In the genomic region with DNA sequence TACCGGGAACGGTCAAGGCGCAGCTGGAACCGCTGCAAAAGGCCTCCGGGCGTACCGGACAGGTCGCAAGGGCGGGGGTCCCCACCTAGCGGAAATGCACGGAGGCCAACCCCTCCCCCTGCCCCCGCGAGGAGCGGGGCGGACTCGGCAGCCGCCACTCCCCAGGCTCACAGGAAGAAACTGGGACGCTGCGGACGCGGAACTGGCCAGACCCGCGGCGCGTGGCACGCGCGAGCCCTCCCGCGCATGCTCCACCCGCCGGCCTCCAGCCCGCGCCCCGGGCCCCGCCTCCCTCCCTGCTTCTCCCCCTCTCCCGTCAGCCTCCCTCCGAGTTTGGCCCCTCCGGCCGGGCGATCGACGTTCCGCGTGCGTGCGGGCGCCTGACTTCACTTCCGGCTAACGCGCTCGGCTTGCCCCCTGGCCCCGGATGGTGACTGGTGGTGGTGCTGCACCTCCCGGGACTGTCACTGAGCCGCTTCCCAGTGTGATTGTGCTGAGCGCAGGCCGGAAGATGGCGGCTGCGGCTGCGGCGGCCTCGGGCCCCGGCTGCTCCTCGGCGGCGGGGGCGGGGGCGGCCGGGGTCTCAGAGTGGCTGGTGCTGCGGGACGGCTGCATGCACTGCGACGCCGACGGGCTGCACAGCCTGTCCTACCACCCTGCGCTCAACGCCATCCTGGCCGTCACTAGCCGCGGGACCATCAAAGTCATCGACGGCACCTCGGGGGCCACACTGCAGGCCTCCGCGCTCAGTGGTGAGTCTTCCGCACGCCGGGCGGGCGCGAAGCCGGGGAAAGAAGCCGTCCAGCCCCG, we compare ENCODE assay signal across 1 cellular context.
TF ChIP-seq lines count a peak whose summit lies in the region.

A gene with protein sequence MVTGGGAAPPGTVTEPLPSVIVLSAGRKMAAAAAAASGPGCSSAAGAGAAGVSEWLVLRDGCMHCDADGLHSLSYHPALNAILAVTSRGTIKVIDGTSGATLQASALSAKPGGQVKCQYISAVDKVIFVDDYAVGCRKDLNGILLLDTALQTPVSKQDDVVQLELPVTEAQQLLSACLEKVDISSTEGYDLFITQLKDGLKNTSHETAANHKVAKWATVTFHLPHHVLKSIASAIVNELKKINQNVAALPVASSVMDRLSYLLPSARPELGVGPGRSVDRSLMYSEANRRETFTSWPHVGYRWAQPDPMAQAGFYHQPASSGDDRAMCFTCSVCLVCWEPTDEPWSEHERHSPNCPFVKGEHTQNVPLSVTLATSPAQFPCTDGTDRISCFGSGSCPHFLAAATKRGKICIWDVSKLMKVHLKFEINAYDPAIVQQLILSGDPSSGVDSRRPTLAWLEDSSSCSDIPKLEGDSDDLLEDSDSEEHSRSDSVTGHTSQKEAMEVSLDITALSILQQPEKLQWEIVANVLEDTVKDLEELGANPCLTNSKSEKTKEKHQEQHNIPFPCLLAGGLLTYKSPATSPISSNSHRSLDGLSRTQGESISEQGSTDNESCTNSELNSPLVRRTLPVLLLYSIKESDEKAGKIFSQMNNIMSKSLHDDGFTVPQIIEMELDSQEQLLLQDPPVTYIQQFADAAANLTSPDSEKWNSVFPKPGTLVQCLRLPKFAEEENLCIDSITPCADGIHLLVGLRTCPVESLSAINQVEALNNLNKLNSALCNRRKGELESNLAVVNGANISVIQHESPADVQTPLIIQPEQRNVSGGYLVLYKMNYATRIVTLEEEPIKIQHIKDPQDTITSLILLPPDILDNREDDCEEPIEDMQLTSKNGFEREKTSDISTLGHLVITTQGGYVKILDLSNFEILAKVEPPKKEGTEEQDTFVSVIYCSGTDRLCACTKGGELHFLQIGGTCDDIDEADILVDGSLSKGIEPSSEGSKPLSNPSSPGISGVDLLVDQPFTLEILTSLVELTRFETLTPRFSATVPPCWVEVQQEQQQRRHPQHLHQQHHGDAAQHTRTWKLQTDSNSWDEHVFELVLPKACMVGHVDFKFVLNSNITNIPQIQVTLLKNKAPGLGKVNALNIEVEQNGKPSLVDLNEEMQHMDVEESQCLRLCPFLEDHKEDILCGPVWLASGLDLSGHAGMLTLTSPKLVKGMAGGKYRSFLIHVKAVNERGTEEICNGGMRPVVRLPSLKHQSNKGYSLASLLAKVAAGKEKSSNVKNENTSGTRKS (N-terminal part only) (plus strand): TSS at position 289 of the 810 bp plus-strand sequence. CDS start 139 bp downstream, at position 428.

TF ChIP-seq in GM12878, 131 proteins besides CTCF, POLR2A, EP300 and RAD21 (continued from another document and continues in another):
- TF ChIP-seq SPI1 (IDR thresholded peaks at IDR 0.05; ENCODE audit: borderline replicate concordance, insufficient read depth, low read depth, low read length), result no peak
- no peak for TF ChIP-seq CHD1 (IDR thresholded peaks at IDR 0.05; ENCODE audit: low read depth, low read length)
- peak; percentile 41 for TF ChIP-seq SP1 (IDR thresholded peaks at IDR 0.05; ENCODE audit: low read depth, low read length)
- TF ChIP-seq, protein P1, sequence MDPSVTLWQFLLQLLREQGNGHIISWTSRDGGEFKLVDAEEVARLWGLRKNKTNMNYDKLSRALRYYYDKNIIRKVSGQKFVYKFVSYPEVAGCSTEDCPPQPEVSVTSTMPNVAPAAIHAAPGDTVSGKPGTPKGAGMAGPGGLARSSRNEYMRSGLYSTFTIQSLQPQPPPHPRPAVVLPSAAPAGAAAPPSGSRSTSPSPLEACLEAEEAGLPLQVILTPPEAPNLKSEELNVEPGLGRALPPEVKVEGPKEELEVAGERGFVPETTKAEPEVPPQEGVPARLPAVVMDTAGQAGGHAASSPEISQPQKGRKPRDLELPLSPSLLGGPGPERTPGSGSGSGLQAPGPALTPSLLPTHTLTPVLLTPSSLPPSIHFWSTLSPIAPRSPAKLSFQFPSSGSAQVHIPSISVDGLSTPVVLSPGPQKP (IDR thresholded peaks at IDR 0.05; ENCODE audit: low read depth, low read length), result peak; percentile 84
- no peak for TF ChIP-seq NR2C2 (IDR thresholded peaks at IDR 0.05; ENCODE audit: borderline replicate concordance, control insufficient read depth, insufficient read length, low read depth)
- TF ChIP-seq, protein P2, sequence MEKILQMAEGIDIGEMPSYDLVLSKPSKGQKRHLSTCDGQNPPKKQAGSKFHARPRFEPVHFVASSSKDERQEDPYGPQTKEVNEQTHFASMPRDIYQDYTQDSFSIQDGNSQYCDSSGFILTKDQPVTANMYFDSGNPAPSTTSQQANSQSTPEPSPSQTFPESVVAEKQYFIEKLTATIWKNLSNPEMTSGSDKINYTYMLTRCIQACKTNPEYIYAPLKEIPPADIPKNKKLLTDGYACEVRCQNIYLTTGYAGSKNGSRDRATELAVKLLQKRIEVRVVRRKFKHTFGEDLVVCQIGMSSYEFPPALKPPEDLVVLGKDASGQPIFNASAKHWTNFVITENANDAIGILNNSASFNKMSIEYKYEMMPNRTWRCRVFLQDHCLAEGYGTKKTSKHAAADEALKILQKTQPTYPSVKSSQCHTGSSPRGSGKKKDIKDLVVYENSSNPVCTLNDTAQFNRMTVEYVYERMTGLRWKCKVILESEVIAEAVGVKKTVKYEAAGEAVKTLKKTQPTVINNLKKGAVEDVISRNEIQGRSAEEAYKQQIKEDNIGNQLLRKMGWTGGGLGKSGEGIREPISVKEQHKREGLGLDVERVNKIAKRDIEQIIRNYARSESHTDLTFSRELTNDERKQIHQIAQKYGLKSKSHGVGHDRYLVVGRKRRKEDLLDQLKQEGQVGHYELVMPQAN (conservative IDR thresholded peaks at IDR 0.05), result peak; percentile 79
- peak; percentile 49 for TF ChIP-seq SIX5 (IDR thresholded peaks at IDR 0.05; ENCODE audit: low read depth, low read length, severe bottlenecking)
- no peak; the same call in 1 of the 2 replicates for TF ChIP-seq EED (IDR thresholded peaks at IDR 0.05; ENCODE audit: low read depth)
- TF ChIP-seq NR2F1 (conservative IDR thresholded peaks at IDR 0.05), result peak; percentile 84
- TF ChIP-seq WRNIP1 (IDR thresholded peaks at IDR 0.05; ENCODE audit: borderline replicate concordance, low read depth, low read length), result no peak
- TF ChIP-seq ZBED1 (IDR thresholded peaks at IDR 0.05; ENCODE audit: borderline replicate concordance), result no peak; the same call in 1 of the 2 replicates
- TF ChIP-seq MTA2 (IDR thresholded peaks at IDR 0.05; ENCODE audit: low read depth), result no peak
- TF ChIP-seq RAD51 (IDR thresholded peaks at IDR 0.05), result no peak
- TF ChIP-seq, protein P3, sequence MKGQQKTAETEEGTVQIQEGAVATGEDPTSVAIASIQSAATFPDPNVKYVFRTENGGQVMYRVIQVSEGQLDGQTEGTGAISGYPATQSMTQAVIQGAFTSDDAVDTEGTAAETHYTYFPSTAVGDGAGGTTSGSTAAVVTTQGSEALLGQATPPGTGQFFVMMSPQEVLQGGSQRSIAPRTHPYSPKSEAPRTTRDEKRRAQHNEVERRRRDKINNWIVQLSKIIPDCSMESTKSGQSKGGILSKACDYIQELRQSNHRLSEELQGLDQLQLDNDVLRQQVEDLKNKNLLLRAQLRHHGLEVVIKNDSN (IDR thresholded peaks at IDR 0.05; ENCODE audit: borderline replicate concordance, extremely low read length, insufficient read depth, low read depth, low read length), result peak; percentile 23
- peak; percentile 62; the same call in 1 of the 2 replicates for TF ChIP-seq HCFC1 (IDR thresholded peaks at IDR 0.05; ENCODE audit: low read length)
- peak; percentile 91; the same call in 1 of the 2 replicates for TF ChIP-seq POLR2AphosphoS2 (IDR thresholded peaks at IDR 0.05; ENCODE audit: low read depth, low read length)
- no peak for TF ChIP-seq EZH2 (IDR thresholded peaks at IDR 0.05; ENCODE audit: borderline replicate concordance, control insufficient read depth, low read depth, low read length)
- TF ChIP-seq PAX8 (IDR thresholded peaks at IDR 0.05), result no peak
- TF ChIP-seq, protein P4, sequence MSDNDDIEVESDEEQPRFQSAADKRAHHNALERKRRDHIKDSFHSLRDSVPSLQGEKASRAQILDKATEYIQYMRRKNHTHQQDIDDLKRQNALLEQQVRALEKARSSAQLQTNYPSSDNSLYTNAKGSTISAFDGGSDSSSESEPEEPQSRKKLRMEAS (IDR thresholded peaks at IDR 0.05; ENCODE audit: low read depth, low read length), result peak; percentile 92
- no peak for TF ChIP-seq YBX1 (IDR thresholded peaks at IDR 0.05)
- TF ChIP-seq SREBF2 (IDR thresholded peaks at IDR 0.05; ENCODE audit: low read length), result no peak
- TF ChIP-seq, protein P5, sequence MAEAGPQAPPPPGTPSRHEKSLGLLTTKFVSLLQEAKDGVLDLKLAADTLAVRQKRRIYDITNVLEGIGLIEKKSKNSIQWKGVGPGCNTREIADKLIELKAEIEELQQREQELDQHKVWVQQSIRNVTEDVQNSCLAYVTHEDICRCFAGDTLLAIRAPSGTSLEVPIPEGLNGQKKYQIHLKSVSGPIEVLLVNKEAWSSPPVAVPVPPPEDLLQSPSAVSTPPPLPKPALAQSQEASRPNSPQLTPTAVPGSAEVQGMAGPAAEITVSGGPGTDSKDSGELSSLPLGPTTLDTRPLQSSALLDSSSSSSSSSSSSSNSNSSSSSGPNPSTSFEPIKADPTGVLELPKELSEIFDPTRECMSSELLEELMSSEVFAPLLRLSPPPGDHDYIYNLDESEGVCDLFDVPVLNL (IDR thresholded peaks at IDR 0.05; ENCODE audit: low read depth, low read length), result no peak
- no peak for TF ChIP-seq NFIC (IDR thresholded peaks at IDR 0.05; ENCODE audit: low read depth, low read length)
- TF ChIP-seq MYB (IDR thresholded peaks at IDR 0.05; ENCODE audit: borderline replicate concordance, low read depth, low read length), result no peak
- peak; percentile 95 for TF ChIP-seq YY1 (IDR thresholded peaks at IDR 0.05; ENCODE audit: low read depth, low read length)
- TF ChIP-seq, protein P6, sequence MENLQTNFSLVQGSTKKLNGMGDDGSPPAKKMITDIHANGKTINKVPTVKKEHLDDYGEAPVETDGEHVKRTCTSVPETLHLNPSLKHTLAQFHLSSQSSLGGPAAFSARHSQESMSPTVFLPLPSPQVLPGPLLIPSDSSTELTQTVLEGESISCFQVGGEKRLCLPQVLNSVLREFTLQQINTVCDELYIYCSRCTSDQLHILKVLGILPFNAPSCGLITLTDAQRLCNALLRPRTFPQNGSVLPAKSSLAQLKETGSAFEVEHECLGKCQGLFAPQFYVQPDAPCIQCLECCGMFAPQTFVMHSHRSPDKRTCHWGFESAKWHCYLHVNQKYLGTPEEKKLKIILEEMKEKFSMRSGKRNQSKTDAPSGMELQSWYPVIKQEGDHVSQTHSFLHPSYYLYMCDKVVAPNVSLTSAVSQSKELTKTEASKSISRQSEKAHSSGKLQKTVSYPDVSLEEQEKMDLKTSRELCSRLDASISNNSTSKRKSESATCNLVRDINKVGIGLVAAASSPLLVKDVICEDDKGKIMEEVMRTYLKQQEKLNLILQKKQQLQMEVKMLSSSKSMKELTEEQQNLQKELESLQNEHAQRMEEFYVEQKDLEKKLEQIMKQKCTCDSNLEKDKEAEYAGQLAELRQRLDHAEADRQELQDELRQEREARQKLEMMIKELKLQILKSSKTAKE (IDR thresholded peaks at IDR 0.05; ENCODE audit: low read depth, poor library complexity, severe bottlenecking), result no peak
- TF ChIP-seq RB1 (IDR thresholded peaks at IDR 0.05; ENCODE audit: borderline replicate concordance), result peak; percentile 84; the same call in 1 of the 2 replicates
- TF ChIP-seq CEBPB (IDR thresholded peaks at IDR 0.05; ENCODE audit: borderline replicate concordance in 1 of 2, low read depth in 2 of 2, low read length in 2 of 2), result no peak
- no peak for TF ChIP-seq STAT3 (IDR thresholded peaks at IDR 0.05; ENCODE audit: low read depth, low read length)
- TF ChIP-seq, protein P7, sequence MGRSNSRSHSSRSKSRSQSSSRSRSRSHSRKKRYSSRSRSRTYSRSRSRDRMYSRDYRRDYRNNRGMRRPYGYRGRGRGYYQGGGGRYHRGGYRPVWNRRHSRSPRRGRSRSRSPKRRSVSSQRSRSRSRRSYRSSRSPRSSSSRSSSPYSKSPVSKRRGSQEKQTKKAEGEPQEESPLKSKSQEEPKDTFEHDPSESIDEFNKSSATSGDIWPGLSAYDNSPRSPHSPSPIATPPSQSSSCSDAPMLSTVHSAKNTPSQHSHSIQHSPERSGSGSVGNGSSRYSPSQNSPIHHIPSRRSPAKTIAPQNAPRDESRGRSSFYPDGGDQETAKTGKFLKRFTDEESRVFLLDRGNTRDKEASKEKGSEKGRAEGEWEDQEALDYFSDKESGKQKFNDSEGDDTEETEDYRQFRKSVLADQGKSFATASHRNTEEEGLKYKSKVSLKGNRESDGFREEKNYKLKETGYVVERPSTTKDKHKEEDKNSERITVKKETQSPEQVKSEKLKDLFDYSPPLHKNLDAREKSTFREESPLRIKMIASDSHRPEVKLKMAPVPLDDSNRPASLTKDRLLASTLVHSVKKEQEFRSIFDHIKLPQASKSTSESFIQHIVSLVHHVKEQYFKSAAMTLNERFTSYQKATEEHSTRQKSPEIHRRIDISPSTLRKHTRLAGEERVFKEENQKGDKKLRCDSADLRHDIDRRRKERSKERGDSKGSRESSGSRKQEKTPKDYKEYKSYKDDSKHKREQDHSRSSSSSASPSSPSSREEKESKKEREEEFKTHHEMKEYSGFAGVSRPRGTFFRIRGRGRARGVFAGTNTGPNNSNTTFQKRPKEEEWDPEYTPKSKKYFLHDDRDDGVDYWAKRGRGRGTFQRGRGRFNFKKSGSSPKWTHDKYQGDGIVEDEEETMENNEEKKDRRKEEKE (IDR thresholded peaks at IDR 0.05), result peak; percentile 40; the same call in 1 of the 2 replicates
- TF ChIP-seq KAT2A (conservative IDR thresholded peaks at IDR 0.05; ENCODE audit: control insufficient read depth, low read depth, low read length), result no peak
- no peak for TF ChIP-seq IKZF2 (IDR thresholded peaks at IDR 0.05)
- TF ChIP-seq JUND (IDR thresholded peaks at IDR 0.05; ENCODE audit: low read depth, low read length), result 0 out of 2 replicates have a peak, but pooled peaks have one; percentile 61
- TF ChIP-seq ZNF207 (IDR thresholded peaks at IDR 0.05; ENCODE audit: borderline replicate concordance), result peak; percentile 20; the same call in 1 of the 2 replicates
- peak; percentile 97 for TF ChIP-seq GATAD2B (conservative IDR thresholded peaks at IDR 0.05; ENCODE audit: low read depth)
- peak; percentile 89 for TF ChIP-seq GABPA (IDR thresholded peaks at IDR 0.05; ENCODE audit: low read depth)
- peak; percentile 87 for TF ChIP-seq MYC (IDR thresholded peaks at IDR 0.05; ENCODE audit: insufficient read depth, insufficient read length, insufficient replicate concordance, low read length, severe bottlenecking)
- TF ChIP-seq LARP7 (IDR thresholded peaks at IDR 0.05), result peak; percentile 96
- peak; percentile 24 for TF ChIP-seq TCF12 (IDR thresholded peaks at IDR 0.05; ENCODE audit: low read depth, low read length)
- peak; percentile 60; the same call in 1 of the 2 replicates for TF ChIP-seq TCF3 (IDR thresholded peaks at IDR 0.05; ENCODE audit: borderline replicate concordance, insufficient read depth, low read depth, low read length)
- TF ChIP-seq POU2F2 (IDR thresholded peaks at IDR 0.05; ENCODE audit: borderline replicate concordance, low read depth, low read length), result peak; percentile 70
- TF ChIP-seq RELA (IDR thresholded peaks at IDR 0.05; ENCODE audit: borderline replicate concordance, partially characterized antibody), result peak; percentile 77
- TF ChIP-seq, protein P8, sequence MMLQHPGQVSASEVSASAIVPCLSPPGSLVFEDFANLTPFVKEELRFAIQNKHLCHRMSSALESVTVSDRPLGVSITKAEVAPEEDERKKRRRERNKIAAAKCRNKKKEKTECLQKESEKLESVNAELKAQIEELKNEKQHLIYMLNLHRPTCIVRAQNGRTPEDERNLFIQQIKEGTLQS (IDR thresholded peaks at IDR 0.05; ENCODE audit: borderline replicate concordance, extremely low read depth, low read depth, low read length), result no peak
